In the genomic region with DNA sequence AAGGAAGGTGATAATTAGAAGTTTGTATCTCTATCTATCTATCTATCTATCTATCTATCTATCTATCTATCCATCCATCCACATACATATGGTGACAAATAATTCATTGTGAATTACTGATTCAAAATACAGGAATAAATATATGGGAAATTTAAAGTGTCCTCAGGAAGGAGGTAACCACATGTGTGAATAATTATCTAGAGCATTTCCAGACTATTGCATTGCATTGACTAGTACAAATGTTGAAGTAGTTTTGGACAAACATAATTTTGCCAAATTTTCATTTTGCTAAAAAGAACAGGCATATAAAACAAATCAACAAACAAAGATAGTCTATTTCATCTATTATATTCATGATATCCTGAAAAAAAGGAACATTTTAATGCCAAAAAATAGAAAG, we compare ENCODE assay signal across 1 cellular context.
TF ChIP-seq lines count a peak whose summit lies in the region.

No MANE protein-coding gene starts in this region.

TF ChIP-seq in liver, 16 proteins besides CTCF, POLR2A, EP300 and RAD21 (continued from another document):
- TF ChIP-seq, protein P1, sequence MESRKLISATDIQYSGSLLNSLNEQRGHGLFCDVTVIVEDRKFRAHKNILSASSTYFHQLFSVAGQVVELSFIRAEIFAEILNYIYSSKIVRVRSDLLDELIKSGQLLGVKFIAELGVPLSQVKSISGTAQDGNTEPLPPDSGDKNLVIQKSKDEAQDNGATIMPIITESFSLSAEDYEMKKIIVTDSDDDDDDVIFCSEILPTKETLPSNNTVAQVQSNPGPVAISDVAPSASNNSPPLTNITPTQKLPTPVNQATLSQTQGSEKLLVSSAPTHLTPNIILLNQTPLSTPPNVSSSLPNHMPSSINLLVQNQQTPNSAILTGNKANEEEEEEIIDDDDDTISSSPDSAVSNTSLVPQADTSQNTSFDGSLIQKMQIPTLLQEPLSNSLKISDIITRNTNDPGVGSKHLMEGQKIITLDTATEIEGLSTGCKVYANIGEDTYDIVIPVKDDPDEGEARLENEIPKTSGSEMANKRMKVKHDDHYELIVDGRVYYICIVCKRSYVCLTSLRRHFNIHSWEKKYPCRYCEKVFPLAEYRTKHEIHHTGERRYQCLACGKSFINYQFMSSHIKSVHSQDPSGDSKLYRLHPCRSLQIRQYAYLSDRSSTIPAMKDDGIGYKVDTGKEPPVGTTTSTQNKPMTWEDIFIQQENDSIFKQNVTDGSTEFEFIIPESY (IDR thresholded peaks at IDR 0.05) = peak; percentile 6
- TF ChIP-seq YY1 (IDR thresholded peaks at IDR 0.05) (no peak), HNF4G (IDR thresholded peaks at IDR 0.05) (no peak)
